In genomic region chr2:74715071-74715791, GRCh38 we compare ENCODE assay signal across 8 cellular contexts.
DNase-seq lines count a peak whose midpoint lies in the region; ATAC-seq and TF ChIP-seq lines count a peak whose summit lies in the region.

No MANE protein-coding gene starts in this region.

- TF ChIP-seq CTCF in Peyer's patch (IDR thresholded peaks at IDR 0.05) = peak; percentile 72 to 91 (median 88)
- TF ChIP-seq CTCF in fibroblast of pulmonary artery (IDR thresholded peaks at IDR 0.05; ENCODE audit: low read length, missing control alignments) = peak; percentile 83
- TF ChIP-seq CTCF in nephron (IDR thresholded peaks at IDR 0.05; ENCODE audit: unreplicated experiment in 3 of 3) = peak; percentile 89 to 93 (median 90)

- H3K4me1 Mint-ChIP-seq in nephron = peaks cover 5% of the 10 kb centered on the region

- ATAC-seq in GM21723 (IDR thresholded peaks at IDR 0.05; ENCODE audit: unreplicated experiment) = peak; percentile 97

- H3K27ac Mint-ChIP-seq in nephron = peak overlapping the region in 1 of 3 experiments; percentile 2

- H3K4me3 ChIP-seq in Jurkat, Clone E6-1 (ENCODE audit: low read length) = peak overlapping the region; percentile 52
- peak overlapping the region; percentile 39 to 60 (median 53) for H3K4me3 ChIP-seq in Peyer's patch
- H3K4me3 ChIP-seq in fibroblast of pulmonary artery (replicated peaks; ENCODE audit: low read depth, low read length) = peak overlapping the region; percentile 56

- peak; percentile 73 for DNase-seq in DMS53 treated with DMSO at 0.1 percent for 48 hours (lab: John Stamatoyannopoulos, UW; ENCODE audit: unreplicated experiment)
- peak; percentile 66 for DNase-seq in Jurkat, Clone E6-1 (ENCODE audit: low read depth, low spot score)
- DNase-seq in Peyer's patch = peak; percentile 78 to 92 (median 85)
- DNase-seq in activated T-helper 1 cell treated with anti-CD3 and anti-CD28 coated beads, Interleukin-2, amount 50 U/mL, for 16 hours (ENCODE audit: low read depth in 1 of 2, low spot score in 1 of 2) = peak; percentile 65 to 67
- DNase-seq in fibroblast of pulmonary artery (ENCODE audit: low read depth) = peak; percentile 84
- DNase-seq in stimulated activated naive CD4-positive, alpha-beta T cell treated with Interleukin-2 at 50 U/mL for 16 hours (lab: John Stamatoyannopoulos, UW) = peak; percentile 60

- H3K9me3 ChIP-seq in Peyer's patch = no peaks in the 10 kb centered on the region

- H3K27me3 ChIP-seq in Peyer's patch = no peaks in the 10 kb centered on the region

- H3K4me3 Mint-ChIP-seq in nephron = peak overlapping the region; percentile 87 to 95 (median 89)

- peaks cover 0 to 6% (median 2%) of the 10 kb centered on the region in 4 donors for H3K4me1 ChIP-seq in Peyer's patch

- TF ChIP-seq POLR2A in Peyer's patch (IDR thresholded peaks at IDR 0.05) = no peak

- no peaks in the 10 kb centered on the region for H3K36me3 ChIP-seq in Peyer's patch

- peaks cover 14% of the 10 kb centered on the region for H3K27me3 Mint-ChIP-seq in nephron (ENCODE audit: low read depth)

- H3K9me3 Mint-ChIP-seq in nephron = no peaks in the 10 kb centered on the region

- H3K27ac ChIP-seq in Peyer's patch = peak overlapping the region; percentile 3 to 40 (median 10)

- H3K36me3 Mint-ChIP-seq in nephron (ENCODE audit: low read depth) = no peaks in the 10 kb centered on the region

Comparison
In these comparisons a context has a peak if more than half of its experiments do, and no peak if none do; other contexts are left out.
1. Peak in every context shown above with its lines: DNase-seq, ATAC-seq, H3K4me3 ChIP-seq and H3K27ac ChIP-seq.